ENCODE assay signal across 2 cellular contexts in the genomic region with DNA sequence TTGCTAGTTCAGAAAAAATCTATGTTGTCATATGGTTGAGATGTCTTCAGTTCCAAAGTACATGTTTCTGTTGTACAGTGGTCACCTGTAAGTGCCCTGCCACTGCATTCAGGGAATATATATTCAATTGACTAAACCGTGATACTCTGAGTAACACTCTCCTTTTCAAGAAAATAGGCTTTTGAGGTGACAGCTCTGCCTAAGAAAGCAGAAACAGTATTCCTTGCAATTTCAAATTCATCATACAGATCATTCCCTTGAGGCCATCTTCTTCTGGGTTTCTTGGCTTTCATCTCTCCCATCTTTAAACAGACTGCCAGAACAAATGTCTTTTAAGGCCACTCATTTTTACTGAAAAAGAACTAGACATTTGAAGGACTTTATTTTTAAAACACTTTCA.
TF ChIP-seq lines count a peak whose summit lies in the region.

No MANE protein-coding gene starts in this region.

TF ChIP-seq in neural cell, 6 proteins besides CTCF, POLR2A, EP300 and RAD21:
- TF ChIP-seq, protein P1, sequence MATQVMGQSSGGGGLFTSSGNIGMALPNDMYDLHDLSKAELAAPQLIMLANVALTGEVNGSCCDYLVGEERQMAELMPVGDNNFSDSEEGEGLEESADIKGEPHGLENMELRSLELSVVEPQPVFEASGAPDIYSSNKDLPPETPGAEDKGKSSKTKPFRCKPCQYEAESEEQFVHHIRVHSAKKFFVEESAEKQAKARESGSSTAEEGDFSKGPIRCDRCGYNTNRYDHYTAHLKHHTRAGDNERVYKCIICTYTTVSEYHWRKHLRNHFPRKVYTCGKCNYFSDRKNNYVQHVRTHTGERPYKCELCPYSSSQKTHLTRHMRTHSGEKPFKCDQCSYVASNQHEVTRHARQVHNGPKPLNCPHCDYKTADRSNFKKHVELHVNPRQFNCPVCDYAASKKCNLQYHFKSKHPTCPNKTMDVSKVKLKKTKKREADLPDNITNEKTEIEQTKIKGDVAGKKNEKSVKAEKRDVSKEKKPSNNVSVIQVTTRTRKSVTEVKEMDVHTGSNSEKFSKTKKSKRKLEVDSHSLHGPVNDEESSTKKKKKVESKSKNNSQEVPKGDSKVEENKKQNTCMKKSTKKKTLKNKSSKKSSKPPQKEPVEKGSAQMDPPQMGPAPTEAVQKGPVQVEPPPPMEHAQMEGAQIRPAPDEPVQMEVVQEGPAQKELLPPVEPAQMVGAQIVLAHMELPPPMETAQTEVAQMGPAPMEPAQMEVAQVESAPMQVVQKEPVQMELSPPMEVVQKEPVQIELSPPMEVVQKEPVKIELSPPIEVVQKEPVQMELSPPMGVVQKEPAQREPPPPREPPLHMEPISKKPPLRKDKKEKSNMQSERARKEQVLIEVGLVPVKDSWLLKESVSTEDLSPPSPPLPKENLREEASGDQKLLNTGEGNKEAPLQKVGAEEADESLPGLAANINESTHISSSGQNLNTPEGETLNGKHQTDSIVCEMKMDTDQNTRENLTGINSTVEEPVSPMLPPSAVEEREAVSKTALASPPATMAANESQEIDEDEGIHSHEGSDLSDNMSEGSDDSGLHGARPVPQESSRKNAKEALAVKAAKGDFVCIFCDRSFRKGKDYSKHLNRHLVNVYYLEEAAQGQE (IDR thresholded peaks at IDR 0.05; ENCODE audit: borderline replicate concordance), result peak; percentile 96
- TF ChIP-seq SMC3 (conservative IDR thresholded peaks at IDR 0.05; ENCODE audit: poor library complexity) (no peak), MXI1 (conservative IDR thresholded peaks at IDR 0.05; ENCODE audit: poor library complexity, severe bottlenecking) (no peak), TAF1 (IDR thresholded peaks at IDR 0.05; ENCODE audit: low read depth) (no peak), POLR2AphosphoS5 (IDR thresholded peaks at IDR 0.05) (peak; percentile 70), EZH2 (IDR thresholded peaks at IDR 0.05; ENCODE audit: borderline replicate concordance, insufficient read depth, low read length, poor library complexity, severe bottlenecking) (no peak)

TF ChIP-seq in GM23338, 12 proteins besides CTCF, POLR2A, EP300 and RAD21:
- no peak for TF ChIP-seq CREB1 (CRISPR knock-in tag; IDR thresholded peaks at IDR 0.05; ENCODE audit: low read depth)
- TF ChIP-seq EZH2 (IDR thresholded peaks at IDR 0.05; ENCODE audit: low read depth, unreplicated experiment), result no peak
- no peak for TF ChIP-seq ZNF331 (CRISPR knock-in tag; IDR thresholded peaks at IDR 0.05; ENCODE audit: low read depth)
- TF ChIP-seq, protein P2, sequence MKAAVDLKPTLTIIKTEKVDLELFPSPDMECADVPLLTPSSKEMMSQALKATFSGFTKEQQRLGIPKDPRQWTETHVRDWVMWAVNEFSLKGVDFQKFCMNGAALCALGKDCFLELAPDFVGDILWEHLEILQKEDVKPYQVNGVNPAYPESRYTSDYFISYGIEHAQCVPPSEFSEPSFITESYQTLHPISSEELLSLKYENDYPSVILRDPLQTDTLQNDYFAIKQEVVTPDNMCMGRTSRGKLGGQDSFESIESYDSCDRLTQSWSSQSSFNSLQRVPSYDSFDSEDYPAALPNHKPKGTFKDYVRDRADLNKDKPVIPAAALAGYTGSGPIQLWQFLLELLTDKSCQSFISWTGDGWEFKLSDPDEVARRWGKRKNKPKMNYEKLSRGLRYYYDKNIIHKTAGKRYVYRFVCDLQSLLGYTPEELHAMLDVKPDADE (IDR thresholded peaks at IDR 0.05), result no peak
- TF ChIP-seq, protein P3, sequence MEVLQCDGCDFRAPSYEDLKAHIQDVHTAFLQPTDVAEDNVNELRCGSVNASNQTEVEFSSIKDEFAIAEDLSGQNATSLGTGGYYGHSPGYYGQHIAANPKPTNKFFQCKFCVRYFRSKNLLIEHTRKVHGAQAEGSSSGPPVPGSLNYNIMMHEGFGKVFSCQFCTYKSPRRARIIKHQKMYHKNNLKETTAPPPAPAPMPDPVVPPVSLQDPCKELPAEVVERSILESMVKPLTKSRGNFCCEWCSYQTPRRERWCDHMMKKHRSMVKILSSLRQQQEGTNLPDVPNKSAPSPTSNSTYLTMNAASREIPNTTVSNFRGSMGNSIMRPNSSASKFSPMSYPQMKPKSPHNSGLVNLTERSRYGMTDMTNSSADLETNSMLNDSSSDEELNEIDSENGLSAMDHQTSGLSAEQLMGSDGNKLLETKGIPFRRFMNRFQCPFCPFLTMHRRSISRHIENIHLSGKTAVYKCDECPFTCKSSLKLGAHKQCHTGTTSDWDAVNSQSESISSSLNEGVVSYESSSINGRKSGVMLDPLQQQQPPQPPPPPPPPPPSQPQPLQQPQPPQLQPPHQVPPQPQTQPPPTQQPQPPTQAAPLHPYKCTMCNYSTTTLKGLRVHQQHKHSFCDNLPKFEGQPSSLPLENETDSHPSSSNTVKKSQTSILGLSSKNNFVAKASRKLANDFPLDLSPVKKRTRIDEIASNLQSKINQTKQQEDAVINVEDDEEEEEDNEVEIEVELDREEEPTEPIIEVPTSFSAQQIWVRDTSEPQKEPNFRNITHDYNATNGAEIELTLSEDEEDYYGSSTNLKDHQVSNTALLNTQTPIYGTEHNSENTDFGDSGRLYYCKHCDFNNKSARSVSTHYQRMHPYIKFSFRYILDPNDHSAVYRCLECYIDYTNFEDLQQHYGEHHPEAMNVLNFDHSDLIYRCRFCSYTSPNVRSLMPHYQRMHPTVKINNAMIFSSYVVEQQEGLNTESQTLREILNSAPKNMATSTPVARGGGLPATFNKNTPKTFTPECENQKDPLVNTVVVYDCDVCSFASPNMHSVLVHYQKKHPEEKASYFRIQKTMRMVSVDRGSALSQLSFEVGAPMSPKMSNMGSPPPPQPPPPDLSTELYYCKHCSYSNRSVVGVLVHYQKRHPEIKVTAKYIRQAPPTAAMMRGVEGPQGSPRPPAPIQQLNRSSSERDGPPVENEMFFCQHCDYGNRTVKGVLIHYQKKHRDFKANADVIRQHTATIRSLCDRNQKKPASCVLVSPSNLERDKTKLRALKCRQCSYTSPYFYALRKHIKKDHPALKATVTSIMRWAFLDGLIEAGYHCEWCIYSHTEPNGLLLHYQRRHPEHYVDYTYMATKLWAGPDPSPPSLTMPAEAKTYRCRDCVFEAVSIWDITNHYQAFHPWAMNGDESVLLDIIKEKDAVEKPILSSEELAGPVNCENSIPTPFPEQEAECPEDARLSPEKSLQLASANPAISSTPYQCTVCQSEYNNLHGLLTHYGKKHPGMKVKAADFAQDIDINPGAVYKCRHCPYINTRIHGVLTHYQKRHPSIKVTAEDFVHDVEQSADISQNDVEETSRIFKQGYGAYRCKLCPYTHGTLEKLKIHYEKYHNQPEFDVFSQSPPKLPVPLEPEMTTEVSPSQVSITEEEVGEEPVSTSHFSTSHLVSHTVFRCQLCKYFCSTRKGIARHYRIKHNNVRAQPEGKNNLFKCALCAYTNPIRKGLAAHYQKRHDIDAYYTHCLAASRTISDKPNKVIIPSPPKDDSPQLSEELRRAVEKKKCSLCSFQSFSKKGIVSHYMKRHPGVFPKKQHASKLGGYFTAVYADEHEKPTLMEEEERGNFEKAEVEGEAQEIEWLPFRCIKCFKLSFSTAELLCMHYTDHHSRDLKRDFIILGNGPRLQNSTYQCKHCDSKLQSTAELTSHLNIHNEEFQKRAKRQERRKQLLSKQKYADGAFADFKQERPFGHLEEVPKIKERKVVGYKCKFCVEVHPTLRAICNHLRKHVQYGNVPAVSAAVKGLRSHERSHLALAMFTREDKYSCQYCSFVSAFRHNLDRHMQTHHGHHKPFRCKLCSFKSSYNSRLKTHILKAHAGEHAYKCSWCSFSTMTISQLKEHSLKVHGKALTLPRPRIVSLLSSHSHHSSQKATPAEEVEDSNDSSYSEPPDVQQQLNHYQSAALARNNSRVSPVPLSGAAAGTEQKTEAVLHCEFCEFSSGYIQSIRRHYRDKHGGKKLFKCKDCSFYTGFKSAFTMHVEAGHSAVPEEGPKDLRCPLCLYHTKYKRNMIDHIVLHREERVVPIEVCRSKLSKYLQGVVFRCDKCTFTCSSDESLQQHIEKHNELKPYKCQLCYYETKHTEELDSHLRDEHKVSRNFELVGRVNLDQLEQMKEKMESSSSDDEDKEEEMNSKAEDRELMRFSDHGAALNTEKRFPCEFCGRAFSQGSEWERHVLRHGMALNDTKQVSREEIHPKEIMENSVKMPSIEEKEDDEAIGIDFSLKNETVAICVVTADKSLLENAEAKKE (CRISPR knock-in tag; IDR thresholded peaks at IDR 0.05), result no peak
- TF ChIP-seq, protein P1 (IDR thresholded peaks at IDR 0.05; ENCODE audit: unreplicated experiment), result no peak
